ENCODE assay signal across 10 cellular contexts in the genomic region with DNA sequence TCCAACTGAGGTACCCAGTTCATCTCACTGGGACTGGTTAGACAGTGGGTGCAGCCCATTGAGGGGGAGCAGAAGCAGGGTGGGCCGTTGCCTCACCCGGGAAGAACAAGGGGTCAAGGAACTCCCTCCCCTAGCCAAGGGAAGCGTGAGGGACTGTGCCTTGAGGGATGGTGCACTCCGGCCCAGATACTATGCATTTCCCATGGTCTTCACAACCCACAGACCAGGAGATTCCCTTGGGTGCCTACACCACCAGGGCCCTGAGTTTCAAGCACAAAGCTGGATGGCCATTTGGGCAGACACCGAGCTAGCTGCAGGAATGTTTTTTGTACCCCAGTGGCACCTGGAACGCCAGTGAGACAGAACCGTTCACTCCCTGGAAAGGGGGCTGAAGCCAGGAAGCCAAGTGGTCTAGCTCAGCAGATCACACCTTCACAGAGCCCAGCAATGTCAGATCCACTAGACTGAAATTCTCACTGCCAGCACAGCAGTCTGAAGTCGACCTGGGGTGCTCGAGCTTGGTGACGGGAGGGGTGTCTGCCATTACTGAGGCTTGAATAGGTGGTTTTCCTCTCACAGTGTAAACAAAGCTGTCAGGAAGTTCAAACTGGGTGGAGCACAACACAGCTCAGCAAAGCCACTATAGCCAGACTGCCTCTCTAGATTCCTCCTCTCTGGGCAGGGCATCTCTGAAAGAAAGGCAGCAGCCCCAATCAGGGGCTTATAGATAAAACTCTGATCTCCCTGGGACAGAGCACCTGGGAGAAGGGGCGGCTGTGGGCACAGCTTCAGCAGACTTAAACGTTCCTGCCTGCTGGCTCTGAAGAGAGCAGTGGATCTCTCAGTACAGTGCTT. TPM values are rescaled to one million over a fixed set of nuclear protein-coding genes. Genes with fewer than 3 reads are reported as not detected.
DNase-seq lines count a peak whose midpoint lies in the region; ATAC-seq and TF ChIP-seq lines count a peak whose summit lies in the region.
"Not testable (repeated sequence)": the region's sequence is repeated elsewhere in the genome, so short reads cannot be mapped to it uniquely, and the experiment has no call there.
"Had no signal": no experiment of that assay in that cellular context is flagged by ENCODE, and none has a peak within 500 bp of the region (broad histone marks: within the 10 kb centered on the region; RNA-seq: fewer than 3 reads in every experiment).

No MANE protein-coding gene starts in this region.

- not testable (repeated sequence) for H3K27ac ChIP-seq in CD4-positive, alpha-beta T cell (ENCODE audit: low read depth, low read length); endodermal cell (ENCODE audit: low read depth, low read length); naive thymus-derived CD4-positive, alpha-beta T cell (ENCODE audit: low read depth, low read length)

- CTCF ChIA-PET in CD4-positive, alpha-beta T cell (lab: Charles Lee); naive thymus-derived CD4-positive, alpha-beta T cell (lab: Charles Lee): not testable (repeated sequence)

- peak overlapping the region; percentile 38 for H3K4me3 Mint-ChIP-seq in CD4-positive, alpha-beta T cell
- H3K4me3 Mint-ChIP-seq in T-helper 2 cell treated with Interferon-gamma antibody and Interleukin-4, amounts not matched to agents 5 μg/mL and 100 μg/mL, for 36 hours = peak overlapping the region; percentile 46
- H3K4me3 Mint-ChIP-seq in activated T-helper 1 cell treated with anti-CD3 and anti-CD28 coated beads, Interleukin-12 subunit alpha, Interleukin-12 subunit beta, Interleukin-2, Interleukin-4 antibody, amounts not matched to agents 30 ng/mL and 10 ng/mL and 1 ng/mL, durations not matched to agents 14 hours and 24 hours and 36 hours; endodermal cell: not testable (repeated sequence)
- H3K4me3 Mint-ChIP-seq in naive thymus-derived CD4-positive, alpha-beta T cell = peak overlapping the region in 8 of 10 donors; percentile 14 to 72 (median 58)
- H3K4me3 Mint-ChIP-seq in stimulated activated naive B cell treated with anti-CD40 and anti-IgM and Interleukin-4, amounts not matched to agents 10 μg/mL and 1 μg/mL and 100 μg/mL, for 72 hours = peak overlapping the region in 1 of 2 donors; percentile 35

- not testable (repeated sequence) for H3K27me3 ChIP-seq in CD4-positive, alpha-beta T cell (ENCODE audit: control insufficient read depth, insufficient read depth, low read length); endodermal cell (ENCODE audit: control insufficient read depth, insufficient read depth, low read length, poor library complexity, severe bottlenecking); naive thymus-derived CD4-positive, alpha-beta T cell (ENCODE audit: control insufficient read depth in 2 of 2, insufficient read depth in 2 of 2, low read length in 2 of 2)

- intact Hi-C loops in CD4-positive, alpha-beta T cell (cut with DNase I, micrococcal nuclease); activated T-helper 1 cell treated with anti-CD3 and anti-CD28 coated beads, Interleukin-12 subunit alpha, Interleukin-12 subunit beta, Interleukin-2, Interleukin-4 antibody, amounts not matched to agents 30 ng/mL and 10 ng/mL and 1 ng/mL, durations not matched to agents 14 hours and 24 hours and 36 hours (cut with micrococcal nuclease); naive thymus-derived CD4-positive, alpha-beta T cell (cut with micrococcal nuclease): not testable (repeated sequence)

- H3K27me3 Mint-ChIP-seq in CD4-positive, alpha-beta T cell; T-helper 2 cell treated with Interferon-gamma antibody and Interleukin-4, amounts not matched to agents 5 μg/mL and 100 μg/mL, for 36 hours (ENCODE audit: low read depth); activated T-helper 1 cell treated with anti-CD3 and anti-CD28 coated beads, Interleukin-12 subunit alpha, Interleukin-12 subunit beta, Interleukin-2, Interleukin-4 antibody, amounts not matched to agents 30 ng/mL and 10 ng/mL and 1 ng/mL, durations not matched to agents 14 hours and 24 hours and 36 hours (ENCODE audit: insufficient read depth); endodermal cell (ENCODE audit: insufficient read depth); stimulated activated naive B cell treated with anti-CD40 and anti-IgM and Interleukin-4, amounts not matched to agents 10 μg/mL and 1 μg/mL and 100 μg/mL, for 72 hours: not testable (repeated sequence)
- peaks cover 5 to 25% (median 8%) of the 10 kb centered on the region in 5 donors for H3K27me3 Mint-ChIP-seq in naive thymus-derived CD4-positive, alpha-beta T cell

- not testable (repeated sequence) for H3K36me3 ChIP-seq in endodermal cell (ENCODE audit: control insufficient read depth, insufficient read depth, low read length); naive thymus-derived CD4-positive, alpha-beta T cell (ENCODE audit: control insufficient read depth in 2 of 3, insufficient read depth in 3 of 3, low read length in 3 of 3)

- POLR2A ChIA-PET in CD4-positive, alpha-beta T cell (lab: Charles Lee); naive thymus-derived CD4-positive, alpha-beta T cell (lab: Charles Lee): not testable (repeated sequence)

- H3K9ac ChIP-seq in endodermal cell (ENCODE audit: extremely low read depth, low read length, poor library complexity, severe bottlenecking) = not testable (repeated sequence)

- not testable (repeated sequence) for H3K27ac Mint-ChIP-seq in CD4-positive, alpha-beta T cell; activated T-helper 1 cell treated with anti-CD3 and anti-CD28 coated beads, Interleukin-12 subunit alpha, Interleukin-12 subunit beta, Interleukin-2, Interleukin-4 antibody, amounts not matched to agents 30 ng/mL and 10 ng/mL and 1 ng/mL, durations not matched to agents 14 hours and 24 hours and 36 hours; endodermal cell
- H3K27ac Mint-ChIP-seq in T-helper 2 cell treated with Interferon-gamma antibody and Interleukin-4, amounts not matched to agents 5 μg/mL and 100 μg/mL, for 36 hours = peak overlapping the region; percentile 53
- H3K27ac Mint-ChIP-seq in naive thymus-derived CD4-positive, alpha-beta T cell = peak overlapping the region in 6 of 9 donors; percentile 32 to 84 (median 52)
- peak overlapping the region; percentile 76 for H3K27ac Mint-ChIP-seq in stimulated activated naive B cell treated with anti-CD40 and anti-IgM and Interleukin-4, amounts not matched to agents 10 μg/mL and 1 μg/mL and 100 μg/mL, for 72 hours

- not testable (repeated sequence) for TF ChIP-seq CTCF in CD4-positive, alpha-beta T cell (IDR thresholded peaks at IDR 0.05); GM12865 (IDR thresholded peaks at IDR 0.05; ENCODE audit: insufficient read depth, low read depth, low read length, missing control alignments); endodermal cell (conservative IDR thresholded peaks at IDR 0.05)

- not testable (repeated sequence) for H3K9me3 ChIP-seq in CD4-positive, alpha-beta T cell (ENCODE audit: control insufficient read depth, low read length); endodermal cell (ENCODE audit: control insufficient read depth, low read length); naive thymus-derived CD4-positive, alpha-beta T cell (ENCODE audit: control insufficient read depth in 2 of 3, low read length in 3 of 3)

- 72 to 78% methylated on average over 5 to 12 of the region's 12 CpGs for WGBS in endodermal cell (ENCODE audit: insufficient coverage in 1 of 2, insufficient read length in 1 of 2), 2 experiments

- not testable (repeated sequence) for H3K4me1 ChIP-seq in endodermal cell (ENCODE audit: control insufficient read depth, insufficient read depth, low read length); naive thymus-derived CD4-positive, alpha-beta T cell (ENCODE audit: control insufficient read depth in 2 of 2, insufficient read depth in 2 of 2, low read length in 2 of 2)

- not testable (repeated sequence) for H3K9me3 Mint-ChIP-seq in CD4-positive, alpha-beta T cell; T-helper 2 cell treated with Interferon-gamma antibody and Interleukin-4, amounts not matched to agents 5 μg/mL and 100 μg/mL, for 36 hours; endodermal cell
- peaks cover 26% of the 10 kb centered on the region for H3K9me3 Mint-ChIP-seq in activated T-helper 1 cell treated with anti-CD3 and anti-CD28 coated beads, Interleukin-12 subunit alpha, Interleukin-12 subunit beta, Interleukin-2, Interleukin-4 antibody, amounts not matched to agents 30 ng/mL and 10 ng/mL and 1 ng/mL, durations not matched to agents 14 hours and 24 hours and 36 hours
- H3K9me3 Mint-ChIP-seq in naive thymus-derived CD4-positive, alpha-beta T cell = peaks cover 4 to 36% (median 14%) of the 10 kb centered on the region in 11 donors
- H3K9me3 Mint-ChIP-seq in stimulated activated naive B cell treated with anti-CD40 and anti-IgM and Interleukin-4, amounts not matched to agents 10 μg/mL and 1 μg/mL and 100 μg/mL, for 72 hours = peaks cover 16 to 20% of the 10 kb centered on the region in 2 donors

- peaks cover 22% of the 10 kb centered on the region for H3K4me1 Mint-ChIP-seq in CD4-positive, alpha-beta T cell (ENCODE audit: low read depth)
- H3K4me1 Mint-ChIP-seq in T-helper 2 cell treated with Interferon-gamma antibody and Interleukin-4, amounts not matched to agents 5 μg/mL and 100 μg/mL, for 36 hours (ENCODE audit: low read depth) = peaks cover 11% of the 10 kb centered on the region
- H3K4me1 Mint-ChIP-seq in activated T-helper 1 cell treated with anti-CD3 and anti-CD28 coated beads, Interleukin-12 subunit alpha, Interleukin-12 subunit beta, Interleukin-2, Interleukin-4 antibody, amounts not matched to agents 30 ng/mL and 10 ng/mL and 1 ng/mL, durations not matched to agents 14 hours and 24 hours and 36 hours (ENCODE audit: low read depth) = peaks cover 21% of the 10 kb centered on the region
- peaks cover 16% of the 10 kb centered on the region for H3K4me1 Mint-ChIP-seq in endodermal cell
- H3K4me1 Mint-ChIP-seq in naive thymus-derived CD4-positive, alpha-beta T cell = peaks cover 6 to 37% (median 22%) of the 10 kb centered on the region in 7 donors
- H3K4me1 Mint-ChIP-seq in stimulated activated naive B cell treated with anti-CD40 and anti-IgM and Interleukin-4, amounts not matched to agents 10 μg/mL and 1 μg/mL and 100 μg/mL, for 72 hours = peaks cover 23 to 34% of the 10 kb centered on the region in 2 donors

- not testable (repeated sequence) for ATAC-seq in CD4-positive, alpha-beta T cell (ENCODE audit: poor library complexity); naive thymus-derived CD4-positive, alpha-beta T cell
- peak in 1 of 2 donors; percentile 16 for ATAC-seq in stimulated activated naive B cell treated with anti-CD40 and anti-IgM and Interleukin-4, amounts not matched to agents 10 μg/mL and 1 μg/mL and 100 μg/mL, for 72 hours (replicated peaks)

- DNase-seq in CD4-positive, alpha-beta T cell; T-helper 2 cell treated with Interferon-gamma antibody and Interleukin-4, amounts not matched to agents 5 μg/mL and 100 μg/mL, for 36 hours (ENCODE audit: low spot score); stimulated activated naive B cell treated with anti-CD40 and anti-IgM and Interleukin-4, amounts not matched to agents 10 μg/mL and 1 μg/mL and 100 μg/mL, for 72 hours: not testable (repeated sequence)
- DNase-seq in GM12865 (ENCODE audit: low read depth) (peak; percentile 39), NCI-H510A (lab: John Stamatoyannopoulos, UW) (peak; percentile 25), endodermal cell (peak; percentile 58)
- peak; percentile 0 for DNase-seq in activated T-helper 1 cell treated with anti-CD3 and anti-CD28 coated beads, Interleukin-12 subunit alpha, Interleukin-12 subunit beta, Interleukin-2, Interleukin-4 antibody, amounts not matched to agents 30 ng/mL and 10 ng/mL and 1 ng/mL, durations not matched to agents 14 hours and 24 hours and 36 hours (ENCODE audit: low spot score)
- DNase-seq in naive thymus-derived CD4-positive, alpha-beta T cell = peak in 2 of 9 donors; percentile 20 to 36

- not testable (repeated sequence) for H3K4me3 ChIP-seq in GM12865 (ENCODE audit: low read depth, low read length); endodermal cell (ENCODE audit: low read length); naive thymus-derived CD4-positive, alpha-beta T cell (ENCODE audit: low read length)

- not testable (repeated sequence) for H3K36me3 Mint-ChIP-seq in CD4-positive, alpha-beta T cell (ENCODE audit: low read depth); T-helper 2 cell treated with Interferon-gamma antibody and Interleukin-4, amounts not matched to agents 5 μg/mL and 100 μg/mL, for 36 hours (ENCODE audit: low read depth); activated T-helper 1 cell treated with anti-CD3 and anti-CD28 coated beads, Interleukin-12 subunit alpha, Interleukin-12 subunit beta, Interleukin-2, Interleukin-4 antibody, amounts not matched to agents 30 ng/mL and 10 ng/mL and 1 ng/mL, durations not matched to agents 14 hours and 24 hours and 36 hours (ENCODE audit: low read depth); endodermal cell (ENCODE audit: low read depth)
- peaks cover 0 to 24% (median 0%) of the 10 kb centered on the region in 5 donors for H3K36me3 Mint-ChIP-seq in naive thymus-derived CD4-positive, alpha-beta T cell
- H3K36me3 Mint-ChIP-seq in stimulated activated naive B cell treated with anti-CD40 and anti-IgM and Interleukin-4, amounts not matched to agents 10 μg/mL and 1 μg/mL and 100 μg/mL, for 72 hours = peaks cover 7 to 18% of the 10 kb centered on the region in 2 donors

RNA-seq across cellular contexts. Expression of a gene that starts 9.9 kb away (rescaled TPM):
- under 1 TPM; 0.03 TPM for total RNA-seq in CD4-positive, alpha-beta T cell
- total RNA-seq in activated T-helper 1 cell treated with anti-CD3 and anti-CD28 coated beads, Interleukin-12 subunit alpha, Interleukin-12 subunit beta, Interleukin-2, Interleukin-4 antibody, amounts not matched to agents 30 ng/mL and 10 ng/mL and 1 ng/mL, durations not matched to agents 14 hours and 24 hours and 36 hours = not detected in 2 replicates
- total RNA-seq in endodermal cell = not detected
- 0.07 TPM for polyA plus RNA-seq in endodermal cell (2013, experiment 1 of 2)
- polyA plus RNA-seq in endodermal cell (2013, experiment 2 of 2) = 0.33 TPM
- total RNA-seq in naive thymus-derived CD4-positive, alpha-beta T cell = under 1 TPM; 0.05 to 0.34 (median 0.29) TPM
- polyA plus RNA-seq in naive thymus-derived CD4-positive, alpha-beta T cell = not detected
- total RNA-seq: HT1080, myocyte had no signal
